32 cellular contexts compared by ENCODE assay signal in genomic region chr16:57585051-57585687, GRCh38. TPM values are rescaled to one million over a fixed set of nuclear protein-coding genes. Genes with fewer than 3 reads are reported as not detected.
DNase-seq lines count a peak whose midpoint lies in the region; ATAC-seq and TF ChIP-seq lines count a peak whose summit lies in the region.
"Had no signal": no experiment of that assay in that cellular context is flagged by ENCODE, and none has a peak within 500 bp of the region (broad histone marks: within the 10 kb centered on the region; RNA-seq: fewer than 3 reads in every experiment).

No MANE protein-coding gene starts in this region.

- POLR2A ChIA-PET in activated naive CD8-positive, alpha-beta T cell treated with anti-CD3 and anti-CD28 coated beads, Interleukin-2, amount 10 ng/mL, durations not matched to agents 7 days and 5 days (lab: Charles Lee) = no interaction called here

- no peaks in the 10 kb centered on the region for H3K9me3 Mint-ChIP-seq in activated T-cell treated with anti-CD3 and anti-CD28 coated beads, Interleukin-2, amount 50 U/mL, for 4 hours
- H3K9me3 Mint-ChIP-seq in activated naive CD8-positive, alpha-beta T cell treated with anti-CD3 and anti-CD28 coated beads, Interleukin-2, amount 10 ng/mL, durations not matched to agents 7 days and 5 days = no peaks in the 10 kb centered on the region
- peaks cover 8% of the 10 kb centered on the region for H3K9me3 Mint-ChIP-seq in mesothelial cell of epicardium
- H3K9me3 Mint-ChIP-seq: CD4-positive, alpha-beta T cell had no signal

- ATAC-seq in activated T-cell treated with anti-CD3 and anti-CD28 coated beads, Interleukin-2, amount 50 U/mL, for 4 hours = peak; percentile 18 to 43
- ATAC-seq in activated naive CD8-positive, alpha-beta T cell treated with anti-CD3 and anti-CD28 coated beads, Interleukin-2, amount 10 ng/mL, durations not matched to agents 7 days and 5 days (ENCODE audit: low read depth) = no peak
- ATAC-seq in omental fat pad (ENCODE audit: low FRiP score) (no peak), gastroesophageal sphincter (no peak)
- ATAC-seq: heart left ventricle, left ventricle myocardium superior, sciatic nerve had no signal

- H3K4me3 ChIP-seq in gastroesophageal sphincter = no peak overlapping the region
- H3K4me3 ChIP-seq: esophagus muscularis mucosa, heart left ventricle, prostate gland, suprapubic skin had no signal

- H3K36me3 ChIP-seq in gastroesophageal sphincter = no peaks in the 10 kb centered on the region
- H3K36me3 ChIP-seq: esophagus muscularis mucosa, heart left ventricle, neutrophil, prostate gland, suprapubic skin, WERI-Rb-1 had no signal

- no peaks in the 10 kb centered on the region for H3K36me3 Mint-ChIP-seq in activated T-cell treated with anti-CD3 and anti-CD28 coated beads, Interleukin-2, amount 50 U/mL, for 4 hours (ENCODE audit: insufficient read depth)
- peaks cover 12% of the 10 kb centered on the region for H3K36me3 Mint-ChIP-seq in activated naive CD8-positive, alpha-beta T cell treated with anti-CD3 and anti-CD28 coated beads, Interleukin-2, amount 10 ng/mL, durations not matched to agents 7 days and 5 days
- no peaks in the 10 kb centered on the region for H3K36me3 Mint-ChIP-seq in mesothelial cell of epicardium
- H3K36me3 Mint-ChIP-seq: brain had no signal

- DNase-seq in activated T-cell treated with anti-CD3 and anti-CD28 coated beads, Interleukin-2, amount 50 U/mL, for 4 hours = no peak
- DNase-seq in activated T-cell treated with anti-CD3 and anti-CD28 coated beads, Interleukin-2, amount 50 U/mL, for 1 hour = no peak
- DNase-seq in activated naive CD8-positive, alpha-beta T cell treated with anti-CD3 and anti-CD28 coated beads, Interleukin-2, amount 10 ng/mL, durations not matched to agents 7 days and 5 days = no peak
- DNase-seq in omental fat pad (ENCODE audit: low spot score) = peak; percentile 7
- no peak for DNase-seq in stimulated activated CD4-positive, alpha-beta T cell treated with anti-CD3 and anti-CD28 coated beads, Interleukin-12 subunit alpha, Interleukin-12 subunit beta, amount 100 ng/mL, for 4 hours
- no peak for DNase-seq in mesothelial cell of epicardium (ENCODE audit: low spot score in 2 of 2, unreplicated experiment in 2 of 2)
- DNase-seq: activated CD4-positive, alpha-beta T cell treated with anti-CD3 and anti-CD28 coated beads for 48 hours; AML-193; amniotic stem cell; CD4-positive, alpha-beta T cell; cerebellar nuclear complex; foreskin fibroblast; GOT3; left ventricle myocardium superior; mesendoderm; NCI-H1694; NCI-H446 treated with DMSO at 0.1 percent for 48 hours; NCI-H82; SIG-M5; stimulated activated CD4-positive, alpha-beta T cell treated with anti-CD3 and anti-CD28 coated beads, Interleukin-4, amount 100 ng/mL, for 24 hours; WERI-Rb-1 had no signal

- no peak for TF ChIP-seq EP300 in gastroesophageal sphincter (IDR thresholded peaks at IDR 0.05)

- peaks cover 20% of the 10 kb centered on the region for H3K4me1 Mint-ChIP-seq in activated T-cell treated with anti-CD3 and anti-CD28 coated beads, Interleukin-2, amount 50 U/mL, for 4 hours (ENCODE audit: low read depth)
- H3K4me1 Mint-ChIP-seq in activated naive CD8-positive, alpha-beta T cell treated with anti-CD3 and anti-CD28 coated beads, Interleukin-2, amount 10 ng/mL, durations not matched to agents 7 days and 5 days = peaks cover 42% of the 10 kb centered on the region
- peaks cover 4% of the 10 kb centered on the region for H3K4me1 Mint-ChIP-seq in mesothelial cell of epicardium
- H3K4me1 Mint-ChIP-seq: brain had no signal

- WGBS in gastroesophageal sphincter (ENCODE audit: low coverage in 1 of 2), 2 donors = 45 to 46% methylated on average over 3 of the region's 3 CpGs

- H3K4me3 Mint-ChIP-seq in activated T-cell treated with anti-CD3 and anti-CD28 coated beads, Interleukin-2, amount 50 U/mL, for 4 hours = no peak overlapping the region
- peak overlapping the region; percentile 26 for H3K4me3 Mint-ChIP-seq in activated naive CD8-positive, alpha-beta T cell treated with anti-CD3 and anti-CD28 coated beads, Interleukin-2, amount 10 ng/mL, durations not matched to agents 7 days and 5 days
- H3K4me3 Mint-ChIP-seq in mesothelial cell of epicardium = no peak overlapping the region
- H3K4me3 Mint-ChIP-seq: brain; CD4-positive, alpha-beta T cell had no signal

- no peaks in the 10 kb centered on the region for H3K4me1 ChIP-seq in gastroesophageal sphincter
- H3K4me1 ChIP-seq: esophagus muscularis mucosa, prostate gland, suprapubic skin had no signal

- peaks cover 37% of the 10 kb centered on the region for H3K27me3 ChIP-seq in gastroesophageal sphincter
- H3K27me3 ChIP-seq: suprapubic skin had no signal

- peak overlapping the region; percentile 30 for H3K27ac Mint-ChIP-seq in activated naive CD8-positive, alpha-beta T cell treated with anti-CD3 and anti-CD28 coated beads, Interleukin-2, amount 10 ng/mL, durations not matched to agents 7 days and 5 days
- no peak overlapping the region for H3K27ac Mint-ChIP-seq in mesothelial cell of epicardium
- H3K27ac Mint-ChIP-seq: brain; CD4-positive, alpha-beta T cell had no signal

- no peak for TF ChIP-seq POLR2A in gastroesophageal sphincter (IDR thresholded peaks at IDR 0.05)

- H3K9me3 ChIP-seq in gastroesophageal sphincter = no peaks in the 10 kb centered on the region
- H3K9me3 ChIP-seq: esophagus muscularis mucosa, heart left ventricle, neutrophil, prostate gland, suprapubic skin had no signal

- H3K27ac ChIP-seq in gastroesophageal sphincter = no peak overlapping the region
- H3K27ac ChIP-seq: esophagus muscularis mucosa, heart left ventricle, neutrophil, prostate gland, suprapubic skin, WERI-Rb-1 had no signal

- TF ChIP-seq CTCF in omental fat pad (IDR thresholded peaks at IDR 0.05) (no peak), gastroesophageal sphincter (IDR thresholded peaks at IDR 0.05) (no peak), mesothelial cell of epicardium (IDR thresholded peaks at IDR 0.05; ENCODE audit: unreplicated experiment) (no peak)

- H3K27me3 Mint-ChIP-seq in activated T-cell treated with anti-CD3 and anti-CD28 coated beads, Interleukin-2, amount 50 U/mL, for 4 hours (ENCODE audit: low read depth) = no peaks in the 10 kb centered on the region
- H3K27me3 Mint-ChIP-seq in activated naive CD8-positive, alpha-beta T cell treated with anti-CD3 and anti-CD28 coated beads, Interleukin-2, amount 10 ng/mL, durations not matched to agents 7 days and 5 days = no peaks in the 10 kb centered on the region
- peaks cover 14% of the 10 kb centered on the region for H3K27me3 Mint-ChIP-seq in mesothelial cell of epicardium (ENCODE audit: low read depth)

RNA-seq across cellular contexts. Expression of gene ADGRG5, which starts 42.7 kb away (rescaled TPM):
- total RNA-seq in activated T-cell treated with anti-CD3 and anti-CD28 coated beads, Interleukin-2, amount 50 U/mL, for 4 hours = 1 to 10 TPM; 1.7 to 6.7 (median 6.5) TPM
- 10 to 100 TPM; 14.3 to 15.7 TPM for total RNA-seq in activated naive CD8-positive, alpha-beta T cell treated with anti-CD3 and anti-CD28 coated beads, Interleukin-2, amount 10 ng/mL, durations not matched to agents 7 days and 5 days
- under 1 TPM in 2 of 4 donors, not detected in 2; 0.31 to 0.37 TPM for total RNA-seq in omental fat pad
- under 1 TPM in 1 of 4 donors, not detected in 3; 0.40 TPM for total RNA-seq in gastroesophageal sphincter
- total RNA-seq in mesothelial cell of epicardium = 1.1 to 1.3 TPM (median 1.3 TPM) in 3 replicates
- total RNA-seq: A673, dermis microvascular lymphatic vessel endothelial cell, HT1080, left ventricle myocardium superior had no signal

RNA-seq across cellular contexts. Expression of gene ADGRG1, which starts 43.3 kb away (rescaled TPM):
- total RNA-seq in activated T-cell treated with anti-CD3 and anti-CD28 coated beads, Interleukin-2, amount 50 U/mL, for 4 hours = 10 to 100 TPM in 1 of 3 donors, 1 to 10 TPM in 2; 3.6 to 11.9 (median 6.7) TPM
- total RNA-seq in activated naive CD8-positive, alpha-beta T cell treated with anti-CD3 and anti-CD28 coated beads, Interleukin-2, amount 10 ng/mL, durations not matched to agents 7 days and 5 days = 1 to 10 TPM; 4.3 to 5.6 TPM
- total RNA-seq in omental fat pad = 10 to 100 TPM; 15.3 to 99.1 (median 70.5) TPM
- 10 to 100 TPM in 2 of 4 donors, 1 to 10 TPM in 2; 7.0 to 20.1 (median 12.6) TPM for total RNA-seq in gastroesophageal sphincter
- 65.8 to 67.1 TPM (median 66.9 TPM) in 3 replicates for total RNA-seq in mesothelial cell of epicardium

RNA-seq across cellular contexts. Expression of gene CCDC102A, which starts 48.8 kb away (rescaled TPM):
- total RNA-seq in activated T-cell treated with anti-CD3 and anti-CD28 coated beads, Interleukin-2, amount 50 U/mL, for 4 hours = 1 to 10 TPM; 4.6 to 8.9 (median 6.9) TPM
- total RNA-seq in activated naive CD8-positive, alpha-beta T cell treated with anti-CD3 and anti-CD28 coated beads, Interleukin-2, amount 10 ng/mL, durations not matched to agents 7 days and 5 days = 10 to 100 TPM; 11.3 to 15.1 TPM
- total RNA-seq in omental fat pad (1 to 10 TPM; 3.5 to 9.8 (median 7.8) TPM), gastroesophageal sphincter (10 to 100 TPM; 24.4 to 56.6 (median 35.7) TPM), mesothelial cell of epicardium (30.6 to 31.9 TPM (median 31.3 TPM) in 3 replicates)

Comparison
In these comparisons a context has a peak if more than half of its experiments do, and no peak if none do; other contexts are left out.
1. ATAC-seq: peak in activated T-cell treated with anti-CD3 and anti-CD28 coated beads, Interleukin-2, amount 50 U/mL, for 4 hours (2 of 2); none in activated naive CD8-positive, alpha-beta T cell treated with anti-CD3 and anti-CD28 coated beads, Interleukin-2, amount 10 ng/mL, durations not matched to agents 7 days and 5 days (single experiment), omental fat pad (single experiment) and gastroesophageal sphincter (single experiment).